Comparison of ENCODE assay signal across 9 cellular contexts in genomic region chr10:3853547-3853989, GRCh38.
DNase-seq lines count a peak whose midpoint lies in the region; ATAC-seq, FAIRE-seq and TF ChIP-seq lines count a peak whose summit lies in the region.
"Had no signal": no experiment of that assay in that cellular context is flagged by ENCODE, and none has a peak within 500 bp of the region (broad histone marks: within the 10 kb centered on the region; RNA-seq: fewer than 3 reads in every experiment).

No MANE protein-coding gene starts in this region.

- peaks cover 35% of the 10 kb centered on the region for H3K4me1 Mint-ChIP-seq in brain

- FAIRE-seq in GM19239 (lab: Jason Lieb, UNC): no peak

- H3K9me3 ChIP-seq in stomach smooth muscle (ENCODE audit: control insufficient read depth in 2 of 2, low read length in 2 of 2): no peaks in the 10 kb centered on the region

- H3K9ac ChIP-seq in stomach smooth muscle (ENCODE audit: low read length in 2 of 2): peak overlapping the region; percentile 58 to 59

- TF ChIP-seq CTCF in brain (conservative IDR thresholded peaks at IDR 0.05): no peak

- peak overlapping the region; percentile 5 to 49 for H3K4me3 ChIP-seq in stomach smooth muscle (ENCODE audit: low read length in 2 of 2)

- peak overlapping the region in 3 of 5 experiments; percentile 73 to 80 (median 77) for H3K27ac Mint-ChIP-seq in brain

- DNase-seq in SIG-M5 treated with dmso at 0.1 percent for 504 hours (lab: John Stamatoyannopoulos, UW; ENCODE audit: unreplicated experiment) (peak; percentile 12), SIG-M5 (lab: John Stamatoyannopoulos, UW) (no peak), kidney tubule cell (ENCODE audit: low spot score) (peak; percentile 83), retina (no peak), GM19239 (ENCODE audit: insufficient read length, low spot score) (no peak)
- DNase-seq: glutamatergic neuron had no signal

- H3K27me3 ChIP-seq in stomach smooth muscle (ENCODE audit: control insufficient read depth in 1 of 2, insufficient read depth in 2 of 2, low read length in 2 of 2): no peaks in the 10 kb centered on the region

- peak overlapping the region; percentile 84 for H3K27ac ChIP-seq in stomach smooth muscle (ENCODE audit: low read length)

- no peak for ATAC-seq in HG03439 (IDR thresholded peaks at IDR 0.05; ENCODE audit: unreplicated experiment)

- H3K36me3 Mint-ChIP-seq in brain: no peaks in the 10 kb centered on the region

- H3K36me3 ChIP-seq in stomach smooth muscle (ENCODE audit: control insufficient read depth in 2 of 2, insufficient read depth in 2 of 2, low read length in 2 of 2): no peaks in the 10 kb centered on the region

- H3K4me3 Mint-ChIP-seq in brain: peak overlapping the region in 1 of 5 experiments; percentile 46

- no peaks in the 10 kb centered on the region for H3K9me3 Mint-ChIP-seq in brain

- no peaks in the 10 kb centered on the region for H3K27me3 Mint-ChIP-seq in brain

- H3K4me1 ChIP-seq in stomach smooth muscle (ENCODE audit: control insufficient read depth, insufficient read depth, low read length): peaks cover 18% of the 10 kb centered on the region

Comparison
In these comparisons a context has a peak if more than half of its experiments do, and no peak if none do; other contexts are left out.
1. DNase-seq: peak in SIG-M5 treated with dmso at 0.1 percent for 504 hours (single experiment) and kidney tubule cell (single experiment); none in SIG-M5 (single experiment), retina (single experiment) and GM19239 (single experiment).